ENCODE assay signal across 1 cellular context in the genomic region with DNA sequence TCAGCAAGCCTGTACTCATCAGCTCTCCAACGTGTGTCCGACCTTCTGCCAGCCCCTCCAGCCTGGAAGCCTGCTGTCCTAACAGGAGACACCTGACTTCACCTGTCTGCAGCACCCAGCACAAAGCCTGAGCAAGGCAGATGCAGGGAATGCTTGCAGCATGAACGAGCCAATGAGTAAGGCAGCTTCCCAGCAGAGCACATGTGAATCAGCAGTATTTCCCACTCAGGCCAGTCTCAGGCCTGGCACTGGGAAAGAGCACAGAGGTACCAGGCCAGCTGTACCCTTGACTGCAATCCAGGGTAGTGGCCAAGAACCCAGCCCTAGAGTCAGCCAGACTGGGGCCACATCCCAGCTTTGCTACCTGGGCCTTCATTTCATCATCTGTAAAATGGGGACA.
TF ChIP-seq lines count a peak whose summit lies in the region.

No MANE protein-coding gene starts in this region.

TF ChIP-seq in H1, 55 proteins besides CTCF, POLR2A, EP300 and RAD21:
- TF ChIP-seq CREB1 (IDR thresholded peaks at IDR 0.05), result no peak
- TF ChIP-seq HDAC6 (IDR thresholded peaks at IDR 0.05; ENCODE audit: low read depth, low read length), result no peak
- no peak for TF ChIP-seq FOSL1 (IDR thresholded peaks at IDR 0.05; ENCODE audit: insufficient read depth, low read depth, low read length)
- TF ChIP-seq ZNF274 (IDR thresholded peaks at IDR 0.05; ENCODE audit: borderline replicate concordance, extremely low read depth, low read length), result no peak
- TF ChIP-seq SUZ12 (IDR thresholded peaks at IDR 0.05; ENCODE audit: low read length), result no peak
- no peak for TF ChIP-seq BACH1 (IDR thresholded peaks at IDR 0.05; ENCODE audit: low read length)
